Comparison of ENCODE assay signal across 24 cellular contexts in the genomic region with DNA sequence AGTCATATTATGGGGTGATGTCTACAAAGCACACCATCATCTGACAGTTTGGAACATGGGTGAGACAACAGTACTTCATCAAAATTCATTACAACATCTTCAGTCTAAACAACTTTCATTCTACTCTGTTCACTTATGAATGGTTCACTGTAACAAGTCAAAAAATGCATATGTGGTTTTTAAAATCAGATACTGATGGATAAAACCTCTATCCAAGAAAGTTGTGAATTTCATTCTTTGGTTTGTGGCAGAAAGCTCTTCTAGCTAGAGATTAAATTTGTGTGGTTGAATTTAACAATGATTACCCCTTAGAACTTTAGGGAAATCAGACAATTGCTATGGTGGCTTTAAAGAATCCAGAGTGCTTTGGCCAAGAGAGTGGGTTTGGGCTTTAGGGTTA.
"Had no signal": no experiment of that assay in that cellular context is flagged by ENCODE, and none has a peak within 500 bp of the region (broad histone marks: within the 10 kb centered on the region; RNA-seq: fewer than 3 reads in every experiment).

No MANE protein-coding gene starts in this region.

- H3K4me3 ChIP-seq: colonic mucosa, esophagus muscularis mucosa, gastrocnemius medialis, heart right ventricle, left lung, lower lobe of right lung, mucosa of descending colon had no signal

- H3K36me3 ChIP-seq: colonic mucosa, esophagus muscularis mucosa, gastrocnemius medialis, heart right ventricle, left lung, lower lobe of right lung had no signal

- ATAC-seq: effector memory CD8-positive, alpha-beta T cell; foreskin keratinocyte; gastrocnemius medialis; heart right ventricle; left cardiac atrium; left lung; left ventricle myocardium superior; lower lobe of right lung; mucosa of descending colon had no signal

- H3K9me3 ChIP-seq: colonic mucosa, esophagus muscularis mucosa, gastrocnemius medialis, left lung, lower lobe of right lung, mucosa of descending colon had no signal

- H3K27me3 ChIP-seq: colonic mucosa, esophagus muscularis mucosa, foreskin keratinocyte, gastrocnemius medialis, heart right ventricle, left lung had no signal

- H3K27ac ChIP-seq: colonic mucosa, esophagus muscularis mucosa, foreskin keratinocyte, gastrocnemius medialis, heart right ventricle, left lung, lower lobe of right lung had no signal

- H3K36me3 Mint-ChIP-seq: mesothelial cell of epicardium had no signal

- DNase-seq: colonic mucosa; cortex of kidney; effector CD8-positive, alpha-beta T cell; effector memory CD8-positive, alpha-beta T cell; endodermal cell; foreskin keratinocyte; gastrocnemius medialis; glutamatergic neuron; head of caudate nucleus; heart right ventricle; hippocampal formation; left cardiac atrium; left lung; left ventricle myocardium superior; lower lobe of right lung; mesenchymal stem cell; mucosa of descending colon; naive B cell had no signal

- H3K4me1 ChIP-seq: colonic mucosa, foreskin keratinocyte, gastrocnemius medialis, left lung, lower lobe of right lung had no signal

- H3K9me3 Mint-ChIP-seq: dendritic cell treated with granulocyte-macrophage colony-stimulating factor and Interleukin-4, amounts not matched to agents 40 ng/mL and 50 ng/mL, for 4 days; effector memory CD8-positive, alpha-beta T cell; endodermal cell; naive B cell had no signal

- H3K27ac Mint-ChIP-seq: dendritic cell treated with granulocyte-macrophage colony-stimulating factor and Interleukin-4, amounts not matched to agents 40 ng/mL and 50 ng/mL, for 4 days; effector memory CD8-positive, alpha-beta T cell; endodermal cell; mesothelial cell of epicardium; naive B cell had no signal

- FAIRE-seq: endometrium, islet of Langerhans, keratinocyte had no signal

- H3K4me3 Mint-ChIP-seq: dendritic cell treated with granulocyte-macrophage colony-stimulating factor and Interleukin-4, amounts not matched to agents 40 ng/mL and 50 ng/mL, for 4 days; effector memory CD8-positive, alpha-beta T cell; endodermal cell; mesothelial cell of epicardium; naive B cell had no signal

- H3K27me3 Mint-ChIP-seq: dendritic cell treated with granulocyte-macrophage colony-stimulating factor and Interleukin-4, amounts not matched to agents 40 ng/mL and 50 ng/mL, for 4 days; effector memory CD8-positive, alpha-beta T cell had no signal

- H3K4me1 Mint-ChIP-seq: endodermal cell had no signal
